Comparison of ENCODE assay signal across 13 cellular contexts in genomic region chr4:7045553-7045952, GRCh38. TPM values are rescaled to one million over a fixed set of nuclear protein-coding genes. Genes with fewer than 3 reads are reported as not detected.
DNase-seq lines count a peak whose midpoint lies in the region; ATAC-seq and TF ChIP-seq lines count a peak whose summit lies in the region.
"Had no signal": no experiment of that assay in that cellular context is flagged by ENCODE, and none has a peak within 500 bp of the region (broad histone marks: within the 10 kb centered on the region; RNA-seq: fewer than 3 reads in every experiment).

No MANE protein-coding gene starts in this region.

- no peaks in the 10 kb centered on the region for H3K9me2 ChIP-seq in DOHH2 (replicated peaks; ENCODE audit: control insufficient read depth, low read length)
- H3K9me2 ChIP-seq in OCI-LY7 (ENCODE audit: insufficient read depth, low read length), result no peaks in the 10 kb centered on the region

- TF ChIP-seq CTCF in DOHH2 (IDR thresholded peaks at IDR 0.05; ENCODE audit: low read depth, low read length, poor library complexity, severe bottlenecking) (no peak), OCI-LY7 (conservative IDR thresholded peaks at IDR 0.05; ENCODE audit: low read length) (no peak), dorsolateral prefrontal cortex (IDR thresholded peaks at IDR 0.05 in 54 of 56, conservative IDR thresholded peaks at IDR 0.05 in 2 of 56; ENCODE audit: low read depth in 1 of 56, partially characterized antibody in 56 of 56) (no peak), prostate gland (IDR thresholded peaks at IDR 0.05) (no peak)

- TF ChIP-seq POLR2A in prostate gland (IDR thresholded peaks at IDR 0.05), result no peak

- H3K4me3 ChIP-seq in DOHH2 (ENCODE audit: low read length) (peak overlapping the region; percentile 99), OCI-LY7 (ENCODE audit: low read depth, low read length, poor library complexity, severe bottlenecking) (peak overlapping the region; percentile 99), dorsolateral prefrontal cortex (peak overlapping the region in 57 of 59 donors; percentile 2 to 100 (median 96)), prostate gland (peak overlapping the region in 1 of 2 donors; percentile 95)

- peaks cover 36% of the 10 kb centered on the region for H3K4me1 ChIP-seq in DOHH2 (ENCODE audit: control insufficient read depth, low read length)
- H3K4me1 ChIP-seq in OCI-LY7 (ENCODE audit: insufficient read depth, low read length, poor library complexity, severe bottlenecking), result peaks cover 37% of the 10 kb centered on the region
- H3K4me1 ChIP-seq in prostate gland (replicated peaks), result peaks cover 28% of the 10 kb centered on the region

- WGBS in prostate gland, result 70% methylated on average over 8 of the region's 8 CpGs

- no peak for DNase-seq in OCI-LY7 (ENCODE audit: low spot score)
- no peak for DNase-seq in dorsolateral prefrontal cortex
- DNase-seq in prostate gland (ENCODE audit: low spot score), result peak; percentile 52
- DNase-seq in DMS53 (lab: John Stamatoyannopoulos, UW), result no peak
- DNase-seq in islet precursor cell, result no peak
- DNase-seq: effector CD4-positive, alpha-beta T cell; MV-4-11; stimulated activated CD4-positive, alpha-beta T cell treated with anti-CD3 and anti-CD28 coated beads, Interleukin-4, amount 100 ng/mL, for 24 hours; uterus had no signal

- BruUV-seq in OCI-LY7 (replicated peaks; lab: Mats Ljungman, UMichigan), result TSS peak; percentile 62

- intact Hi-C loops in OCI-LY7 (cut with micrococcal nuclease; ENCODE audit: unreplicated experiment), result no loop called here
- intact Hi-C loops in dorsolateral prefrontal cortex (cut with DNase I), result loop anchor here in 1 of 2 donors (10.0 kb wide), 1 partner anchor 261 kb away; the partner anchor contains the start of gene KIAA0232
- intact Hi-C loops in prostate gland (cut with DNase I), result loop anchor here (10.0 kb wide), 1 partner anchor 261 kb away; the partner anchor contains the start of gene KIAA0232

- H4K20me1 ChIP-seq in DOHH2 (ENCODE audit: control insufficient read depth, insufficient read depth, low read depth, low read length) (peaks cover 14% of the 10 kb centered on the region), OCI-LY7 (ENCODE audit: insufficient read depth, low read length) (peaks cover 19% of the 10 kb centered on the region; the same call in 1 of the 2 replicates)

- no peak overlapping the region for H2AFZ ChIP-seq in OCI-LY7 (ENCODE audit: low read length)

- ATAC-seq in GM21529 (IDR thresholded peaks at IDR 0.05; ENCODE audit: unreplicated experiment) (no peak), HG03095 (IDR thresholded peaks at IDR 0.05; ENCODE audit: unreplicated experiment) (no peak)

- H3F3A ChIP-seq in DOHH2 (ENCODE audit: control insufficient read depth, insufficient read depth), result peaks cover 4% of the 10 kb centered on the region

- H3K27me3 ChIP-seq in DOHH2 (ENCODE audit: control insufficient read depth, low read length), result peaks cover 9% of the 10 kb centered on the region
- H3K27me3 ChIP-seq in dorsolateral prefrontal cortex, result no peaks in the 10 kb centered on the region
- H3K27me3 ChIP-seq in prostate gland (replicated peaks; ENCODE audit: insufficient read depth), result no peaks in the 10 kb centered on the region
- H3K27me3 ChIP-seq: neutrophil, uterus had no signal

- H3K36me3 ChIP-seq in DOHH2 (ENCODE audit: control insufficient read depth, low read length) (peaks cover 21% of the 10 kb centered on the region), OCI-LY7 (ENCODE audit: insufficient read depth, low read length) (no peaks in the 10 kb centered on the region), prostate gland (no peaks in the 10 kb centered on the region)
- H3K36me3 ChIP-seq: uterus had no signal

- H3K9me3 ChIP-seq in DOHH2 (ENCODE audit: control insufficient read depth, insufficient read depth, low read length) (no peaks in the 10 kb centered on the region), OCI-LY7 (ENCODE audit: low read length) (no peaks in the 10 kb centered on the region), prostate gland (no peaks in the 10 kb centered on the region)
- H3K9me3 ChIP-seq: neutrophil, uterus had no signal

- H3K79me2 ChIP-seq in DOHH2 (ENCODE audit: control insufficient read depth, low read length), result peaks cover 68% of the 10 kb centered on the region
- H3K79me2 ChIP-seq in OCI-LY7 (ENCODE audit: insufficient read depth, low read depth, low read length), result peaks cover 21% of the 10 kb centered on the region; the same call in 1 of the 2 replicates

- H3K27ac ChIP-seq in DOHH2 (ENCODE audit: low read depth, low read length) (no peak overlapping the region), OCI-LY7 (ENCODE audit: low read depth, low read length, poor library complexity, severe bottlenecking) (no peak overlapping the region), dorsolateral prefrontal cortex (peak overlapping the region in 8 of 59 donors; percentile 6 to 79 (median 30)), prostate gland (peak overlapping the region; percentile 86 to 91)
- H3K27ac ChIP-seq: uterus had no signal

- H3K4me2 ChIP-seq in DOHH2 (ENCODE audit: low read length), result peak overlapping the region; percentile 92
- H3K4me2 ChIP-seq in OCI-LY7 (ENCODE audit: low read length), result peak overlapping the region; percentile 81

- CTCF ChIA-PET in OCI-LY7 (lab: Charles Lee; ENCODE audit: unreplicated experiment), result no interaction called here

- POLR2A ChIA-PET in OCI-LY7 (lab: Charles Lee), result interaction anchor here (1.1 to 2.0 kb wide), 3 partner anchors 18 to 75 kb away, joined by 4 to 9 read pairs (median 7); partner anchors contain the start of gene GRPEL1

RNA-seq across cellular contexts. Expression of gene TADA2B, which starts 2.4 kb away (rescaled TPM):
- 9.9 and 12.8 TPM in 2 replicates for total RNA-seq in OCI-LY7 (2014; rRNA removed; shearing (Covaris generic))
- 20.2 and 20.3 TPM in 2 replicates for total RNA-seq in OCI-LY7 (2022)
- 10 to 100 TPM; 19.6 to 36.0 (median 26.7) TPM for total RNA-seq in dorsolateral prefrontal cortex
- total RNA-seq in prostate gland, result 10 to 100 TPM; 34.5 to 41.2 TPM

RNA-seq across cellular contexts. Expression of gene GRPEL1, which starts 22.3 kb away (rescaled TPM):
- 27.4 and 33.4 TPM in 2 replicates for total RNA-seq in OCI-LY7 (2014; rRNA removed; shearing (Covaris generic))
- total RNA-seq in OCI-LY7 (2022) (31.3 and 43.7 TPM in 2 replicates), dorsolateral prefrontal cortex (10 to 100 TPM; 19.1 to 48.6 (median 35.8) TPM), prostate gland (10 to 100 TPM; 12.8 to 25.6 TPM)

Comparison
In these comparisons a context has a peak if more than half of its experiments do, and no peak if none do; other contexts are left out.
1. H3K27ac ChIP-seq: peak in prostate gland (2 of 2); none in DOHH2 (single experiment) and OCI-LY7 (single experiment).